ENCODE assay signal across 8 cellular contexts in the genomic region with DNA sequence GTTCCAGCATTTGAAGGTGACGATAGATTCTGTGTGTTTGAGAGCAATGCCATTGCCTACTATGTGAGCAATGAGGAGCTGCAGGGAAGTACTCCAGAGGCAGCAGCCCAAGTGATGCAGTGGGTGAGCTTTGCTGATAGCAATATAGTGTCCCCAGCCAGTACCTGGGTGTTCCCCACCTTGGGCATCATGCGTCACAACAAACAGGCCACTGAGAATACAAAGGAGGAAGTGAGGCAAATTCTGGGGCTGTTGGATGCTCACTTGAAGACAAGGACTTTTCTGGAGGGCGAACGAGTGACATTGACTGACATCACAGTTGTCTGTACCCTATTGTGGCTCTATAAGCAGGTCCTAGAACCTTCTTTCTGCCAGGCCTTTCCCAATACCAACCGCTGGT.
"Had no signal": no experiment of that assay in that cellular context is flagged by ENCODE, and none has a peak within 500 bp of the region (broad histone marks: within the 10 kb centered on the region; RNA-seq: fewer than 3 reads in every experiment).

No MANE protein-coding gene starts in this region.

- H3K36me3 Mint-ChIP-seq: IgD-negative memory B cell had no signal

- H3K27me3 Mint-ChIP-seq: IgD-negative memory B cell had no signal

- H3K4me3 ChIP-seq: GM23338 had no signal

- H3K4me1 Mint-ChIP-seq: IgD-negative memory B cell had no signal

- DNase-seq: H9, HCEC 1CT, KBM-7 had no signal

- H3K4me3 Mint-ChIP-seq: GM23338, H9, IgD-negative memory B cell had no signal

- H3K27ac ChIP-seq: HL-60, KMS-11 had no signal

- H3K9ac ChIP-seq: KMS-11 had no signal

- H3K27ac Mint-ChIP-seq: GM23338, IgD-negative memory B cell had no signal

- H3K9me3 Mint-ChIP-seq: GM23338, H9 had no signal

- ATAC-seq: GM23338, HepG2 had no signal
